8 cellular contexts compared by ENCODE assay signal in the genomic region with DNA sequence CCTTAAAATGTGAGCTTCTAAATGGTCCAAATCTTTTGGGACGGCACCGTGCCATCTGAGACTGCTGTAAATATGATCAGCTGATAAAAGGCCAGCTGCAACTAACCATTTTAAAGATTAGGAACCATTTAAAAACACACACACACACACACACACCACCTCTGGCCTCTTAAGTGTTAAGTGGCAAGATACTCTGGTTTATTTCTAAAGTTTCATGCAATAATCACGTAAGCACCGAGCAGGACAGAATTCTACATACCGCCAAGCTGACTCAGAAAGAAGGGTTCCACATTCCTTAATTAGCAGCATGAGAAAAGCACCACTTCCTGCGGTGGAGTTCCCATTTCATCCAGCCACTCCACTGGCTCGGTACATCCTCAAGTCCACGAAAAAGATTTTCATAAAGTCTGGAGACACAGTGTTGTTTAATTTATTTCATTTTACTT. TPM values are rescaled to one million over a fixed set of nuclear protein-coding genes. Genes with fewer than 3 reads are reported as not detected.
DNase-seq lines count a peak whose midpoint lies in the region; ATAC-seq and TF ChIP-seq lines count a peak whose summit lies in the region.

No MANE protein-coding gene starts in this region.

- H3K27ac ChIP-seq in MM.1S (ENCODE audit: low read length) (peak overlapping the region; percentile 94), mammary epithelial cell (ENCODE audit: insufficient read depth, low read depth, low read length) (peak overlapping the region; percentile 12)

- H3F3A ChIP-seq in MM.1S (ENCODE audit: insufficient read depth, low read length), result peaks cover 37% of the 10 kb centered on the region

- H2AFZ ChIP-seq in MM.1S (ENCODE audit: low read length), result peak overlapping the region; percentile 51
- H2AFZ ChIP-seq in mammary epithelial cell (ENCODE audit: low read depth, low read length), result peak overlapping the region; percentile 46

- no peak overlapping the region for H3K27ac Mint-ChIP-seq in T-helper 17 cell

- H3K79me2 ChIP-seq in MM.1S (ENCODE audit: low read length) (peaks cover 22% of the 10 kb centered on the region), mammary epithelial cell (ENCODE audit: insufficient read depth, low read length) (no peaks in the 10 kb centered on the region)

- in situ Hi-C loops in mammary epithelial cell (cut with MboI; ENCODE audit: low sequenced_read_pairs in 2 of 2), result no loop called here

- no peak overlapping the region for H3K4me3 Mint-ChIP-seq in T-helper 17 cell

- H3K4me1 Mint-ChIP-seq in T-helper 17 cell, result peaks cover 15% of the 10 kb centered on the region

- H3K4me1 ChIP-seq in MM.1S (ENCODE audit: low read length), result peaks cover 26% of the 10 kb centered on the region
- H3K4me1 ChIP-seq in mammary epithelial cell (ENCODE audit: insufficient read depth, low read length), result peaks cover 7% of the 10 kb centered on the region
- H3K4me1 ChIP-seq in mucosa of descending colon (ENCODE audit: low read depth), result peaks cover 13% of the 10 kb centered on the region

- TF ChIP-seq CTCF in AG04449 (IDR thresholded peaks at IDR 0.05; ENCODE audit: insufficient read depth, low read length, missing control alignments) (no peak), MM.1S (IDR thresholded peaks at IDR 0.05; ENCODE audit: low read length) (no peak), mammary epithelial cell (conservative IDR thresholded peaks at IDR 0.05 in 1 of 2, IDR thresholded peaks at IDR 0.05 in 1 of 2; ENCODE audit: extremely low read depth in 1 of 2, insufficient read depth in 1 of 2, low read depth in 1 of 2, low read length in 2 of 2) (no peak), mucosa of descending colon (IDR thresholded peaks at IDR 0.05) (no peak)

- 62% methylated on average over 8 of the region's 8 CpGs for WGBS in mammary epithelial cell (ENCODE audit: low coverage, missing lambda C conversion rate)

- POLR2A ChIA-PET in AG04449 (lab: Yijun Ruan, JAX), result interaction anchor here (1.1 to 1.2 kb wide), 2 partner anchors 10 to 12 kb away, joined by 3 to 4 read pairs; no protein-coding TSS in a partner anchor

- peak; percentile 98 for DNase-seq in AG04449 (ENCODE audit: low read depth, low spot score)
- peak; percentile 76 for DNase-seq in MM.1S
- peak; percentile 74 for DNase-seq in mammary epithelial cell
- no peak for DNase-seq in mucosa of descending colon
- DNase-seq in DMS153 treated with DMSO at 0.1 percent for 48 hours (lab: John Stamatoyannopoulos, UW; ENCODE audit: unreplicated experiment), result no peak
- no peak for DNase-seq in T-helper 17 cell

- H3K9me3 ChIP-seq in MM.1S (replicated peaks; ENCODE audit: insufficient read depth, low read length) (no peaks in the 10 kb centered on the region), mammary epithelial cell (replicated peaks; ENCODE audit: insufficient read depth, low read length) (no peaks in the 10 kb centered on the region), mucosa of descending colon (no peaks in the 10 kb centered on the region), T-helper 17 cell (ENCODE audit: control insufficient read depth, low read length, poor library complexity, severe bottlenecking) (no peaks in the 10 kb centered on the region)

- no peaks in the 10 kb centered on the region for H3K36me3 ChIP-seq in MM.1S (replicated peaks; ENCODE audit: insufficient read depth, low read length)
- H3K36me3 ChIP-seq in mammary epithelial cell (ENCODE audit: insufficient read depth, low read length), result no peaks in the 10 kb centered on the region
- H3K36me3 ChIP-seq in mucosa of descending colon (ENCODE audit: low read depth), result no peaks in the 10 kb centered on the region

- H3K27me3 ChIP-seq in MM.1S (replicated peaks; ENCODE audit: insufficient read depth, low read length), result no peaks in the 10 kb centered on the region
- H3K27me3 ChIP-seq in mammary epithelial cell (ENCODE audit: insufficient read depth, low read length), result no peaks in the 10 kb centered on the region

- H3K4me2 ChIP-seq in MM.1S (ENCODE audit: low read depth, low read length) (peak overlapping the region; percentile 77), mammary epithelial cell (ENCODE audit: insufficient read depth, low read depth, low read length) (peak overlapping the region; percentile 37)

- H3K9ac ChIP-seq in MM.1S (ENCODE audit: low read length) (peak overlapping the region; percentile 73), mammary epithelial cell (ENCODE audit: insufficient read depth, low read length) (no peak overlapping the region)

- H3K27me3 Mint-ChIP-seq in T-helper 17 cell, result no peaks in the 10 kb centered on the region

- H4K20me1 ChIP-seq in MM.1S (ENCODE audit: insufficient read depth, low read length) (no peaks in the 10 kb centered on the region), mammary epithelial cell (ENCODE audit: insufficient read depth, low read length) (no peaks in the 10 kb centered on the region)

- ATAC-seq in GM18517 (IDR thresholded peaks at IDR 0.05; ENCODE audit: unreplicated experiment) (peak; percentile 42), mucosa of descending colon (peak; percentile 34), HG02678 (IDR thresholded peaks at IDR 0.05; ENCODE audit: unreplicated experiment) (no peak), T-helper 17 cell (no peak)

- dilution Hi-C loops in mammary epithelial cell (cut with HindIII; ENCODE audit: low sequenced_read_pairs), result no loop called here

- no peak overlapping the region for H3K4me3 ChIP-seq in AG04449 (ENCODE audit: low read depth, low read length)
- H3K4me3 ChIP-seq in MM.1S (ENCODE audit: low read length), result peak overlapping the region; percentile 56
- H3K4me3 ChIP-seq in mammary epithelial cell (replicated peaks in 1 of 3; ENCODE audit: insufficient read depth in 1 of 3, low read depth in 2 of 3, low read length in 3 of 3), result no peak overlapping the region
- H3K4me3 ChIP-seq in mucosa of descending colon, result no peak overlapping the region

- intact Hi-C loops in mammary epithelial cell (cut with micrococcal nuclease) (no loop called here), mucosa of descending colon (cut with DNase I, micrococcal nuclease) (no loop called here)

- BruUV-seq in mammary epithelial cell (replicated peaks; lab: Mats Ljungman, UMichigan), result no TSS peak

- H3K36me3 Mint-ChIP-seq in T-helper 17 cell (ENCODE audit: low read depth), result no peaks in the 10 kb centered on the region

- no peaks in the 10 kb centered on the region for H3K9me2 ChIP-seq in MM.1S (replicated peaks; ENCODE audit: insufficient read depth, low read length)

- CTCF ChIA-PET in AG04449 (lab: Yijun Ruan, JAX), result interaction anchor here (1.3 kb wide), 1 partner anchor 327 kb away, joined by 3 read pairs; no protein-coding TSS in a partner anchor
- CTCF ChIA-PET in mammary epithelial cell (lab: Charles Lee; ENCODE audit: low non-redundant PET), result interaction anchor here (0.6 kb wide), 1 partner anchor 32 kb away, joined by 3 read pairs; no protein-coding TSS in a partner anchor

RNA-seq across cellular contexts. Expression of a gene that starts 17.8 kb away (rescaled TPM):
- total RNA-seq in mammary epithelial cell, result 10 to 100 TPM; 30.8 to 39.8 TPM
- 8.7 TPM for polyA plus RNA-seq in mammary epithelial cell
- 63.7 TPM for polyA minus RNA-seq in mammary epithelial cell
- total RNA-seq in mucosa of descending colon, result 10 to 100 TPM; 38.9 to 79.8 (median 78.2) TPM
- 10 to 100 TPM; 70.4 to 72.8 TPM for total RNA-seq in T-helper 17 cell

Comparison
In these comparisons a context has a peak if more than half of its experiments do, and no peak if none do; other contexts are left out.
1. DNase-seq: peak in AG04449 (single experiment), MM.1S (single experiment) and mammary epithelial cell (single experiment); none in mucosa of descending colon (0 of 3), DMS153 treated with DMSO at 0.1 percent for 48 hours (single experiment) and T-helper 17 cell (0 of 3).
2. ATAC-seq: peak in GM18517 (single experiment) and mucosa of descending colon (single experiment); none in HG02678 (single experiment) and T-helper 17 cell (single experiment).